In genomic region chr17:60677308-60678117, GRCh38 we compare ENCODE assay signal across 1 cellular context.
TF ChIP-seq lines count a peak whose summit lies in the region.

Gene BCAS3, plus strand, starts transcription at chr17:60677851.

TF ChIP-seq in K562, 482 proteins besides CTCF, POLR2A, EP300 and RAD21 (continued from another document):
- no peak; the same call in 1 of the 2 replicates for TF ChIP-seq LCOR (CRISPR knock-in tag; IDR thresholded peaks at IDR 0.05)
- peak; percentile 40; the same call in 1 of the 2 replicates for TF ChIP-seq EHMT2 (IDR thresholded peaks at IDR 0.05)
- TF ChIP-seq NRF1 (conservative IDR thresholded peaks at IDR 0.05 in 1 of 2, IDR thresholded peaks at IDR 0.05 in 1 of 2): peak; percentile 42 to 59
- no peak for TF ChIP-seq ZBTB1 (CRISPR knock-in tag; IDR thresholded peaks at IDR 0.05; ENCODE audit: borderline replicate concordance, low read depth)
- peak; percentile 81; the same call in 1 of the 2 replicates for TF ChIP-seq HBP1 (CRISPR knock-in tag; IDR thresholded peaks at IDR 0.05)
- TF ChIP-seq SOX6 (IDR thresholded peaks at IDR 0.05): peak; percentile 7
- TF ChIP-seq CXXC5 (CRISPR knock-in tag; IDR thresholded peaks at IDR 0.05): peak; percentile 48
- TF ChIP-seq TCF3 (CRISPR knock-in tag; IDR thresholded peaks at IDR 0.05): peak; percentile 4; the same call in 1 of the 2 replicates
- TF ChIP-seq PURB (CRISPR knock-in tag; IDR thresholded peaks at IDR 0.05; ENCODE audit: low read depth): no peak
- peak; percentile 99 to 100 for TF ChIP-seq FOXK2 (conservative IDR thresholded peaks at IDR 0.05 in 1 of 2, IDR thresholded peaks at IDR 0.05 in 1 of 2; ENCODE audit: low read depth in 2 of 2)
- TF ChIP-seq BCOR (IDR thresholded peaks at IDR 0.05): peak; percentile 47; the same call in 1 of the 2 replicates
- peak; percentile 75; the same call in 1 of the 2 replicates for TF ChIP-seq PHF8 (IDR thresholded peaks at IDR 0.05; ENCODE audit: borderline replicate concordance, low read length)
